Comparison of ENCODE assay signal across 1 cellular context in the genomic region with DNA sequence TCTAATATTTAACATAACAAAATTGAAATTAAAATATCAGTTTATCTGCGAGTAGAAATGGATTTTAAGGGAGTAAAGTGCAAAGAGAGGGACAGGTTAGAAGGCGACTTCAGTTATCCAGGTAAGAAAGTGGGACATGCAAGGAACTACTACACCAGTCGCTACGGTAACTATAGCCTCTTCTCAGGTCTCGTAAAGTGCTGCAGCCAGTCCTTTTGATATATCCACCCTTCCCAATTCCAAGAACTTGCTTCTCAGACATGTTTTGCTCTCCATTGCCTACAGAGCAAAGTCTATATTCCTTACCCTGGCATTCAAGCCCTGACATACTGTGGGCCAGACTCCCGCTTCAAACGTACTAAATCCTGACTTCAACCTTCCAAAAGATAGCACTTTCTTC.
TF ChIP-seq lines count a peak whose summit lies in the region.

No MANE protein-coding gene starts in this region.

TF ChIP-seq in HepG2, 621 proteins besides CTCF, POLR2A, EP300 and RAD21:
- TF ChIP-seq BHLHE40 (IDR thresholded peaks at IDR 0.05; ENCODE audit: low read length) = no peak
- TF ChIP-seq REPIN1 (CRISPR knock-in tag; IDR thresholded peaks at IDR 0.05; ENCODE audit: borderline replicate concordance, low read depth) = no peak
- TF ChIP-seq ZNF598 (CRISPR knock-in tag; IDR thresholded peaks at IDR 0.05; ENCODE audit: borderline replicate concordance) = no peak
- TF ChIP-seq ZNF557 (CRISPR knock-in tag; IDR thresholded peaks at IDR 0.05) = no peak
- TF ChIP-seq ZNF382 (CRISPR knock-in tag; IDR thresholded peaks at IDR 0.05; ENCODE audit: borderline replicate concordance) = no peak
- no peak for TF ChIP-seq XBP1 (CRISPR knock-in tag; IDR thresholded peaks at IDR 0.05)
- TF ChIP-seq KDM2A (CRISPR knock-in tag; IDR thresholded peaks at IDR 0.05; ENCODE audit: borderline replicate concordance, low read depth) = no peak
- no peak for TF ChIP-seq AGO1 (IDR thresholded peaks at IDR 0.05; ENCODE audit: low read depth, low read length, poor library complexity, severe bottlenecking)
- no peak for TF ChIP-seq TOE1 (CRISPR knock-in tag; IDR thresholded peaks at IDR 0.05)
- no peak for TF ChIP-seq ZNF607 (CRISPR knock-in tag; IDR thresholded peaks at IDR 0.05; ENCODE audit: borderline replicate concordance)
- TF ChIP-seq PPARG (CRISPR knock-in tag; conservative IDR thresholded peaks at IDR 0.05) = no peak
- no peak for TF ChIP-seq ZNF777 (CRISPR knock-in tag; IDR thresholded peaks at IDR 0.05)
- TF ChIP-seq ZNF24 (IDR thresholded peaks at IDR 0.05) = no peak
- no peak for TF ChIP-seq MZF1 (CRISPR knock-in tag; IDR thresholded peaks at IDR 0.05; ENCODE audit: borderline replicate concordance)
- no peak for TF ChIP-seq NAIF1 (CRISPR knock-in tag; IDR thresholded peaks at IDR 0.05; ENCODE audit: borderline replicate concordance)
- no peak for TF ChIP-seq ZNF121 (CRISPR knock-in tag; IDR thresholded peaks at IDR 0.05)
- TF ChIP-seq CENPT (CRISPR knock-in tag; IDR thresholded peaks at IDR 0.05; ENCODE audit: low read depth) = no peak
- no peak for TF ChIP-seq CBX5 (CRISPR knock-in tag; IDR thresholded peaks at IDR 0.05; ENCODE audit: borderline replicate concordance)
- no peak for TF ChIP-seq HMG20B (CRISPR knock-in tag; conservative IDR thresholded peaks at IDR 0.05)
